ENCODE assay signal across 23 cellular contexts in genomic region chr22:44809456-44809855, GRCh38.
"Had no signal": no experiment of that assay in that cellular context is flagged by ENCODE, and none has a peak within 500 bp of the region (broad histone marks: within the 10 kb centered on the region; RNA-seq: fewer than 3 reads in every experiment).

No MANE protein-coding gene starts in this region.

- H3K9ac ChIP-seq: SK-N-SH had no signal

- H3K27ac ChIP-seq: PC-9, Peyer's patch had no signal

- H3K9me3 ChIP-seq: Peyer's patch, SK-N-SH had no signal

- DNase-seq: IMR-90, KG1, MG63, NCI-H1092, NCI-H1105 treated with DMSO at 0.1 percent for 48 hours, NCI-H1417 treated with DMSO at 0.1 percent for 48 hours, NCI-H146, NCI-H1694 treated with DMSO at 0.1 percent for 48 hours, NCI-H1930, NCI-H2081, NCI-H2171, NCI-H226, NCI-H446, NCI-H510A, NCI-H524 treated with DMSO at 0.1 percent for 48 hours, NCI-H69, NCI-H774, PC-9, RPMI8226, SHP77, SK-N-SH, SW 1271 had no signal

- H3K9me2 ChIP-seq: SK-N-SH had no signal

- H3K27me3 ChIP-seq: MG63, Peyer's patch had no signal

- H3K4me3 ChIP-seq: MG63, PC-9, Peyer's patch had no signal

- H3K4me1 ChIP-seq: Peyer's patch had no signal

- H3K4me2 ChIP-seq: PC-9, SK-N-SH had no signal

- H3K36me3 ChIP-seq: MG63, Peyer's patch had no signal

- H2AFZ ChIP-seq: PC-9 had no signal
